8 cellular contexts compared by ENCODE assay signal in the genomic region with DNA sequence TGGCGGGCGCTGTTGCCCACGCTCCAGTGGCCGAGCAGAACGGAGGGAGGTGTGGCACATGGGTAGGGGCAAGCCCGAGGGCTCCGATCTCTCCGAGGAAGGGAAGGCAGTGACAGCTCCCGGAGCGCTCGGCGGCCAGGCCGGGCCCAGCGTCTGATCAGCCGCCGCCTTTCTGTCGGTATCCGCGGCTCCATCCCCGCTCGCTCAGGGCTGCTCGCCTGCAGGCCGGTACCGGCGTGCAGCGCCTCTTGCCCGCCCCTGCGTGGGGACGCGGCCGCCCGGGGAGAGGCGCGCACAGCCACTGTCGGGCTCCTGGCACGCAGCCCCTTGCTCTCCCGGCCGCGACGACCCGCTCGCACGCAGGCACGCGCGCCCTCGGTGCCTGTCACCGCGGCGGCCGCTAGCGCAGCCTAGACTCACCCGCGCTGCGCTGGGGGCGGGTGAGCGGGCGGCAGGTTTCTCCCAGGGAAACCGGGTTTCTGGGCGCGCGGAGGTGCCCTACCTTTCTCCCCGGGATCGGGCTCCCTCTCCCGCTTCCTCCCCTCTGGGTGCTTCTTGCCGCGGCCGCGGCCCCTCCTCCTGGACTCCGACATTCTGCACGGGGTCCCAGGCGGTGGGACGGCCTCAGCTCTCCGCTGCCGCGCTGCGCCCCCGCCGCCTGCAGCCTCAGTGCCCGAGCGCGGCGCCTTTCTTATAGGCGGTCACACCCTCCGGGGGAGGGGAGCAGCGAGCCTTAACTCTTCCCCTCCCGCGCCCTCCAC.
DNase-seq lines count a peak whose midpoint lies in the region; ATAC-seq and TF ChIP-seq lines count a peak whose summit lies in the region.

No MANE protein-coding gene starts in this region.

- WGBS in ectodermal cell, 2 experiments = 0% methylated on average over 88 of the region's 88 CpGs
- 1% methylated on average over 48 of the region's 88 CpGs; no CpG with 5 or more reads in 1 of the 2 donors for WGBS in transverse colon (ENCODE audit: low coverage in 1 of 2), 2 donors

- DNase-seq in GM13976 (ENCODE audit: low spot score) (peak; percentile 78), NCI-H2171 treated with DMSO at 0.1 percent for 48 hours (lab: John Stamatoyannopoulos, UW) (peak; percentile 45), mesenteric fat pad (ENCODE audit: low spot score) (peak; percentile 89), transverse colon (no peak), NCI-H1105 treated with DMSO at 0.1 percent for 48 hours (lab: John Stamatoyannopoulos, UW) (no peak), NCI-H1436 treated with DMSO at 0.1 percent for 48 hours (lab: John Stamatoyannopoulos, UW) (no peak)

- in situ Hi-C loops in GM13976 (cut with MboI; ENCODE audit: low sequenced_read_pairs, unreplicated experiment) (no loop called here), transverse colon (cut with MboI; ENCODE audit: low pct_ligation_motif_present in 1 of 4, low pct_unique_long_range_greater_than_20kb in 1 of 4, low sequenced_read_pairs in 3 of 4) (no loop called here)

- H3K4me1 ChIP-seq in ectodermal cell (ENCODE audit: control insufficient read depth, insufficient read depth, low read length) (peaks cover 13% of the 10 kb centered on the region), transverse colon (peaks cover 10 to 24% (median 17%) of the 10 kb centered on the region in 4 donors)

- H3K27me3 ChIP-seq in ectodermal cell (ENCODE audit: control insufficient read depth, insufficient read depth, low read length, poor library complexity, severe bottlenecking) (peaks cover 60% of the 10 kb centered on the region), transverse colon (peaks cover 62% of the 10 kb centered on the region)

- no peaks in the 10 kb centered on the region for H3K36me3 ChIP-seq in ectodermal cell (ENCODE audit: control insufficient read depth, insufficient read depth, low read length)
- no peaks in the 10 kb centered on the region for H3K36me3 ChIP-seq in transverse colon

- H3K27ac ChIP-seq in ectodermal cell (ENCODE audit: insufficient read depth, low read depth, low read length, poor library complexity, severe bottlenecking) (no peak overlapping the region), transverse colon (no peak overlapping the region)

- TF ChIP-seq EP300 in transverse colon (IDR thresholded peaks at IDR 0.05; ENCODE audit: low read depth) = no peak

- no peak for TF ChIP-seq POLR2A in transverse colon (IDR thresholded peaks at IDR 0.05)

- intact Hi-C loops in transverse colon (cut with DNase I; ENCODE audit: low total_unique reads) = loop anchor here (1.0 kb wide), 1 partner anchor 45 kb away; no protein-coding TSS in a partner anchor

- H3K4me3 ChIP-seq in ectodermal cell (ENCODE audit: insufficient read depth, low read depth, low read length) (peak overlapping the region; percentile 49), transverse colon (peak overlapping the region; percentile 19 to 55 (median 30))

- H3K9me3 ChIP-seq in ectodermal cell (ENCODE audit: control insufficient read depth, low read length) (no peaks in the 10 kb centered on the region), transverse colon (no peaks in the 10 kb centered on the region)

- ATAC-seq in GM19467 (IDR thresholded peaks at IDR 0.05; ENCODE audit: unreplicated experiment) = no peak

- TF ChIP-seq CTCF in GM13976 (IDR thresholded peaks at IDR 0.05; ENCODE audit: borderline replicate concordance, control extremely low read depth, extremely low read depth, insufficient read depth, missing control alignments) (no peak), transverse colon (IDR thresholded peaks at IDR 0.05) (no peak)

Comparison
In these comparisons a context has a peak if more than half of its experiments do, and no peak if none do; other contexts are left out.
1. DNase-seq: peak in GM13976 (single experiment), NCI-H2171 treated with DMSO at 0.1 percent for 48 hours (single experiment) and mesenteric fat pad (single experiment); none in transverse colon (single experiment), NCI-H1105 treated with DMSO at 0.1 percent for 48 hours (single experiment) and NCI-H1436 treated with DMSO at 0.1 percent for 48 hours (single experiment).